In genomic region chr10:112631501-112632410, GRCh38 we compare ENCODE assay signal across 1 cellular context.
TF ChIP-seq lines count a peak whose summit lies in the region.

No MANE protein-coding gene starts in this region.

TF ChIP-seq in HepG2, 621 proteins besides CTCF, POLR2A, EP300 and RAD21 (continued from another document and continues in another):
- TF ChIP-seq PRDM10 (CRISPR knock-in tag; IDR thresholded peaks at IDR 0.05; ENCODE audit: low read depth) = peak; percentile 76; the same call in 1 of the 2 replicates
- TF ChIP-seq THAP11 (CRISPR knock-in tag; IDR thresholded peaks at IDR 0.05) = peak; percentile 77
- TF ChIP-seq ZNF501 (CRISPR knock-in tag; IDR thresholded peaks at IDR 0.05) = peak; percentile 55; the same call in 1 of the 2 replicates
- TF ChIP-seq STAG1 (CRISPR knock-in tag; IDR thresholded peaks at IDR 0.05) = peak; percentile 48
- TF ChIP-seq IKZF4 (CRISPR knock-in tag; IDR thresholded peaks at IDR 0.05; ENCODE audit: borderline replicate concordance, low read depth, not compliant biosample characterization) = no peak
- no peak for TF ChIP-seq ZNF768 (CRISPR knock-in tag; IDR thresholded peaks at IDR 0.05)
- no peak for TF ChIP-seq NAIF1 (CRISPR knock-in tag; IDR thresholded peaks at IDR 0.05; ENCODE audit: borderline replicate concordance)
- TF ChIP-seq AKNA (CRISPR knock-in tag; IDR thresholded peaks at IDR 0.05; ENCODE audit: borderline replicate concordance) = no peak
- TF ChIP-seq ZNF235 (CRISPR knock-in tag; IDR thresholded peaks at IDR 0.05; ENCODE audit: borderline replicate concordance) = no peak
- TF ChIP-seq ZNF30 (CRISPR knock-in tag; IDR thresholded peaks at IDR 0.05) = no peak
- TF ChIP-seq ZSCAN9 (CRISPR knock-in tag; IDR thresholded peaks at IDR 0.05; ENCODE audit: borderline replicate concordance) = 0 out of 2 replicates have a peak, but pooled peaks have one; percentile 18
- peak; percentile 82; the same call in 1 of the 2 replicates for TF ChIP-seq MIER2 (CRISPR knock-in tag; IDR thresholded peaks at IDR 0.05)
- no peak for TF ChIP-seq ZFP62 (CRISPR knock-in tag; IDR thresholded peaks at IDR 0.05)
- no peak for TF ChIP-seq ZFP41 (CRISPR knock-in tag; IDR thresholded peaks at IDR 0.05; ENCODE audit: borderline replicate concordance)
- TF ChIP-seq FOXJ3 (CRISPR knock-in tag; IDR thresholded peaks at IDR 0.05; ENCODE audit: borderline replicate concordance) = peak; percentile 73; the same call in 1 of the 2 replicates
- TF ChIP-seq NFE2 (CRISPR knock-in tag; IDR thresholded peaks at IDR 0.05) = no peak
- TF ChIP-seq NFIB (CRISPR knock-in tag; IDR thresholded peaks at IDR 0.05; ENCODE audit: borderline replicate concordance) = no peak
- TF ChIP-seq ZNF749 (CRISPR knock-in tag; IDR thresholded peaks at IDR 0.05; ENCODE audit: borderline replicate concordance) = no peak; the same call in 1 of the 2 replicates
- no peak for TF ChIP-seq HNRNPK (IDR thresholded peaks at IDR 0.05; ENCODE audit: low read depth, low read length, poor library complexity, severe bottlenecking)
- TF ChIP-seq NFE2L2 (IDR thresholded peaks at IDR 0.05; ENCODE audit: low read length) = no peak
- TF ChIP-seq KDM5A (IDR thresholded peaks at IDR 0.05; ENCODE audit: borderline replicate concordance, low read length) = no peak; the same call in 1 of the 2 replicates
- TF ChIP-seq ELF4 (CRISPR knock-in tag; IDR thresholded peaks at IDR 0.05; ENCODE audit: borderline replicate concordance) = no peak
- no peak for TF ChIP-seq ATF6 (CRISPR knock-in tag; conservative IDR thresholded peaks at IDR 0.05)
- no peak for TF ChIP-seq PBX2 (CRISPR knock-in tag; IDR thresholded peaks at IDR 0.05)
- TF ChIP-seq ZNF550 (CRISPR knock-in tag; IDR thresholded peaks at IDR 0.05; ENCODE audit: borderline replicate concordance) = no peak
- TF ChIP-seq SMC3 (IDR thresholded peaks at IDR 0.05; ENCODE audit: low read length) = peak; percentile 42
- no peak for TF ChIP-seq SNAPC4 (CRISPR knock-in tag; IDR thresholded peaks at IDR 0.05)
- no peak for TF ChIP-seq ZNF34 (CRISPR knock-in tag; IDR thresholded peaks at IDR 0.05; ENCODE audit: borderline replicate concordance)
- TF ChIP-seq GABPB1 (CRISPR knock-in tag; IDR thresholded peaks at IDR 0.05) = peak; percentile 49; the same call in 1 of the 2 replicates
- TF ChIP-seq ZBTB2 (CRISPR knock-in tag; IDR thresholded peaks at IDR 0.05; ENCODE audit: low read depth) = no peak
- TF ChIP-seq ZNF7 (CRISPR knock-in tag; IDR thresholded peaks at IDR 0.05) = no peak
- TF ChIP-seq ZNF639 (CRISPR knock-in tag; conservative IDR thresholded peaks at IDR 0.05) = peak; percentile 42; the same call in 1 of the 2 replicates
- TF ChIP-seq MED13 (CRISPR knock-in tag; IDR thresholded peaks at IDR 0.05) = no peak
- no peak for TF ChIP-seq ZNF552 (CRISPR knock-in tag; IDR thresholded peaks at IDR 0.05; ENCODE audit: borderline replicate concordance)
- TF ChIP-seq ZFYVE20 (CRISPR knock-in tag; IDR thresholded peaks at IDR 0.05; ENCODE audit: borderline replicate concordance, low read depth) = no peak
- peak; percentile 92; the same call in 1 of the 2 replicates for TF ChIP-seq ZKSCAN8 (CRISPR knock-in tag; IDR thresholded peaks at IDR 0.05; ENCODE audit: borderline replicate concordance)
- peak; percentile 97 for TF ChIP-seq POGZ (CRISPR knock-in tag; IDR thresholded peaks at IDR 0.05)
- no peak for TF ChIP-seq ATM (IDR thresholded peaks at IDR 0.05; ENCODE audit: borderline replicate concordance)
- TF ChIP-seq MYNN (CRISPR knock-in tag; IDR thresholded peaks at IDR 0.05; ENCODE audit: low read depth) = no peak
- no peak for TF ChIP-seq DNMT1 (CRISPR knock-in tag; IDR thresholded peaks at IDR 0.05)
- TF ChIP-seq MBD4 (IDR thresholded peaks at IDR 0.05; ENCODE audit: borderline replicate concordance, low read length) = peak; percentile 91
- TF ChIP-seq ZNF367 (CRISPR knock-in tag; IDR thresholded peaks at IDR 0.05; ENCODE audit: borderline replicate concordance) = no peak
